In the genomic region with DNA sequence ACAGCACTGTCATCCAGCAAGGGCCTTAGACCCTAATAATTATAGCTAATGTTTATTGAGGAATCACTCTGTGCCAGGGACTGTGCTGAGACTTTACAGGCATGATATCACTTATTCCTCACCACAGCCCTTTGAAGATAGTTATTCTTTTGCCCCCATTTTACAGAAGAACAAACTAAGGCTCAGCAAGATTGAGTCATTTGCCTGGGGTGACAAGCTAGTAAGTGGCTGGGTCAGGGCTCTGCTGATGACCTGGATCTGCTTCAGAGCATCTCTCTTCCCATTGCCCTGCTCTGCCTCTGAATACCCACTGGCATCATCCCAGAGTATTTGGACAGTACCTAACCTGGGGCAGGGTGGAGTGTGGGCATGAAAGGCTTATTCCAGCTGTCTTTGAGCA, we compare ENCODE assay signal across 18 cellular contexts. TPM values are rescaled to one million over a fixed set of nuclear protein-coding genes. Genes with fewer than 3 reads are reported as not detected.
DNase-seq lines count a peak whose midpoint lies in the region; ATAC-seq and TF ChIP-seq lines count a peak whose summit lies in the region.
"Had no signal": no experiment of that assay in that cellular context is flagged by ENCODE, and none has a peak within 500 bp of the region (broad histone marks: within the 10 kb centered on the region; RNA-seq: fewer than 3 reads in every experiment).

No MANE protein-coding gene starts in this region.

- H3K27me3 Mint-ChIP-seq in CD4-positive, CD25-positive, alpha-beta regulatory T cell = no peaks in the 10 kb centered on the region
- no peaks in the 10 kb centered on the region for H3K27me3 Mint-ChIP-seq in CD8-positive, alpha-beta memory T cell
- no peaks in the 10 kb centered on the region for H3K27me3 Mint-ChIP-seq in activated CD8-positive, alpha-beta T cell treated with anti-CD3 and anti-CD28 coated beads, Interleukin-2, amount 10 ng/mL, durations not matched to agents 7 days and 5 days (ENCODE audit: low read depth)
- no peaks in the 10 kb centered on the region for H3K27me3 Mint-ChIP-seq in naive thymus-derived CD4-positive, alpha-beta T cell

- H3K4me3 ChIP-seq in CD4-positive, CD25-positive, alpha-beta regulatory T cell (ENCODE audit: low read depth, low read length) = no peak overlapping the region
- H3K4me3 ChIP-seq in CD8-positive, alpha-beta memory T cell (ENCODE audit: low read length) = no peak overlapping the region
- no peak overlapping the region for H3K4me3 ChIP-seq in naive thymus-derived CD4-positive, alpha-beta T cell (ENCODE audit: low read length)
- H3K4me3 ChIP-seq in heart right ventricle = no peak overlapping the region
- H3K4me3 ChIP-seq: sigmoid colon, stomach had no signal

- no peaks in the 10 kb centered on the region for H3K9me3 ChIP-seq in CD4-positive, CD25-positive, alpha-beta regulatory T cell (ENCODE audit: control insufficient read depth in 2 of 2, low read length in 2 of 2)
- H3K9me3 ChIP-seq in CD8-positive, alpha-beta memory T cell (ENCODE audit: low read length) = no peaks in the 10 kb centered on the region
- H3K9me3 ChIP-seq in naive thymus-derived CD4-positive, alpha-beta T cell (ENCODE audit: control insufficient read depth in 2 of 3, low read length in 3 of 3) = no peaks in the 10 kb centered on the region
- no peaks in the 10 kb centered on the region for H3K9me3 ChIP-seq in heart right ventricle
- H3K9me3 ChIP-seq: sigmoid colon, stomach had no signal

- no peak overlapping the region for H3K27ac ChIP-seq in CD4-positive, CD25-positive, alpha-beta regulatory T cell (ENCODE audit: insufficient read depth, low read length, poor library complexity, severe bottlenecking)
- no peak overlapping the region for H3K27ac ChIP-seq in CD8-positive, alpha-beta memory T cell (ENCODE audit: low read depth, low read length)
- H3K27ac ChIP-seq in naive thymus-derived CD4-positive, alpha-beta T cell (ENCODE audit: low read depth, low read length) = peak overlapping the region; percentile 25
- no peak overlapping the region for H3K27ac ChIP-seq in heart right ventricle
- H3K27ac ChIP-seq: parathyroid adenoma, sigmoid colon, stomach, VCaP had no signal

- peaks cover 38% of the 10 kb centered on the region for H3K36me3 Mint-ChIP-seq in CD4-positive, CD25-positive, alpha-beta regulatory T cell
- peaks cover 0 to 83% (median 11%) of the 10 kb centered on the region in 3 donors for H3K36me3 Mint-ChIP-seq in CD8-positive, alpha-beta memory T cell
- peaks cover 39% of the 10 kb centered on the region for H3K36me3 Mint-ChIP-seq in activated CD8-positive, alpha-beta T cell treated with anti-CD3 and anti-CD28 coated beads, Interleukin-2, amount 10 ng/mL, durations not matched to agents 7 days and 5 days (ENCODE audit: low read depth)
- H3K36me3 Mint-ChIP-seq in naive thymus-derived CD4-positive, alpha-beta T cell = peaks cover 0 to 29% (median 20%) of the 10 kb centered on the region in 5 donors

- peaks cover 63% of the 10 kb centered on the region for H3K4me1 ChIP-seq in CD4-positive, CD25-positive, alpha-beta regulatory T cell (ENCODE audit: control insufficient read depth, insufficient read depth, low read length, poor library complexity, severe bottlenecking)
- H3K4me1 ChIP-seq in CD8-positive, alpha-beta memory T cell (ENCODE audit: insufficient read depth, low read length) = peaks cover 49% of the 10 kb centered on the region
- peaks cover 36 to 42% of the 10 kb centered on the region in 2 donors for H3K4me1 ChIP-seq in naive thymus-derived CD4-positive, alpha-beta T cell (ENCODE audit: control insufficient read depth in 2 of 2, insufficient read depth in 2 of 2, low read length in 2 of 2)
- H3K4me1 ChIP-seq in heart right ventricle = peaks cover 14 to 58% (median 29%) of the 10 kb centered on the region in 9 donors

- no peaks in the 10 kb centered on the region for H3K27me3 ChIP-seq in CD4-positive, CD25-positive, alpha-beta regulatory T cell (ENCODE audit: control insufficient read depth, insufficient read depth, low read length)
- no peaks in the 10 kb centered on the region for H3K27me3 ChIP-seq in CD8-positive, alpha-beta memory T cell (ENCODE audit: insufficient read depth, low read length, poor library complexity, severe bottlenecking)
- H3K27me3 ChIP-seq in naive thymus-derived CD4-positive, alpha-beta T cell (ENCODE audit: control insufficient read depth in 2 of 2, insufficient read depth in 2 of 2, low read length in 2 of 2) = no peaks in the 10 kb centered on the region
- no peaks in the 10 kb centered on the region for H3K27me3 ChIP-seq in heart right ventricle
- H3K27me3 ChIP-seq: sigmoid colon, stomach had no signal

- no peak for TF ChIP-seq CTCF in heart right ventricle (IDR thresholded peaks at IDR 0.05)

- peak overlapping the region in 2 of 3 donors; percentile 63 to 79 for H3K27ac Mint-ChIP-seq in CD4-positive, CD25-positive, alpha-beta regulatory T cell
- H3K27ac Mint-ChIP-seq in CD8-positive, alpha-beta memory T cell = peak overlapping the region in 6 of 8 donors; percentile 62 to 90 (median 84)
- peak overlapping the region; percentile 79 for H3K27ac Mint-ChIP-seq in activated CD8-positive, alpha-beta T cell treated with anti-CD3 and anti-CD28 coated beads, Interleukin-2, amount 10 ng/mL, durations not matched to agents 7 days and 5 days
- H3K27ac Mint-ChIP-seq in naive thymus-derived CD4-positive, alpha-beta T cell = peak overlapping the region in 4 of 9 donors; percentile 46 to 77 (median 54)

- H3K9me3 Mint-ChIP-seq in CD4-positive, CD25-positive, alpha-beta regulatory T cell = no peaks in the 10 kb centered on the region
- H3K9me3 Mint-ChIP-seq in CD8-positive, alpha-beta memory T cell = no peaks in the 10 kb centered on the region
- H3K9me3 Mint-ChIP-seq in activated CD8-positive, alpha-beta T cell treated with anti-CD3 and anti-CD28 coated beads, Interleukin-2, amount 10 ng/mL, durations not matched to agents 7 days and 5 days (ENCODE audit: insufficient read depth) = no peaks in the 10 kb centered on the region
- H3K9me3 Mint-ChIP-seq in naive thymus-derived CD4-positive, alpha-beta T cell = no peaks in the 10 kb centered on the region

- DNase-seq in CD4-positive, CD25-positive, alpha-beta regulatory T cell = no peak
- DNase-seq in CD8-positive, alpha-beta memory T cell = peak in 1 of 5 donors; percentile 9
- no peak for DNase-seq in activated CD8-positive, alpha-beta T cell treated with anti-CD3 and anti-CD28 coated beads, Interleukin-2, amount 10 ng/mL, durations not matched to agents 7 days and 5 days
- no peak for DNase-seq in naive thymus-derived CD4-positive, alpha-beta T cell
- DNase-seq in NCI-H146 (lab: John Stamatoyannopoulos, UW) (no peak), heart right ventricle (no peak), hippocampal formation (lab: John Stamatoyannopoulos, UW) (no peak)
- DNase-seq: activated gamma-delta T cell treated with Interleukin-2 at 50 U/mL for 16 hours, GOT3, NCI-H1105 treated with DMSO at 0.1 percent for 48 hours, NCI-H2107, NCI-H510A treated with DMSO at 0.1 percent for 48 hours, sigmoid colon, stomach, SW 1271, trophoblast cell had no signal

- H3K4me3 Mint-ChIP-seq in CD4-positive, CD25-positive, alpha-beta regulatory T cell = peak overlapping the region in 1 of 4 donors; percentile 83
- peak overlapping the region in 3 of 7 donors; percentile 40 to 83 (median 44) for H3K4me3 Mint-ChIP-seq in CD8-positive, alpha-beta memory T cell
- no peak overlapping the region for H3K4me3 Mint-ChIP-seq in activated CD8-positive, alpha-beta T cell treated with anti-CD3 and anti-CD28 coated beads, Interleukin-2, amount 10 ng/mL, durations not matched to agents 7 days and 5 days
- H3K4me3 Mint-ChIP-seq in naive thymus-derived CD4-positive, alpha-beta T cell = peak overlapping the region in 1 of 10 donors; percentile 67

- CTCF ChIA-PET in CD8-positive, alpha-beta memory T cell (lab: Charles Lee) = interaction anchor here (1.2 kb wide), 1 partner anchor 10 kb away, joined by 6 read pairs; no protein-coding TSS in a partner anchor
- CTCF ChIA-PET in activated CD8-positive, alpha-beta T cell treated with anti-CD3 and anti-CD28 coated beads, Interleukin-2, amount 10 ng/mL, durations not matched to agents 7 days and 5 days (lab: Charles Lee) = interaction anchor here (1.0 to 2.1 kb wide), 5 partner anchors 8 to 171 kb away, joined by 4 to 7 read pairs (median 5); partner anchors contain the start of gene CDKN2AIPNL
- CTCF ChIA-PET in naive thymus-derived CD4-positive, alpha-beta T cell (lab: Charles Lee) = no interaction called here

- POLR2A ChIA-PET in CD8-positive, alpha-beta memory T cell (lab: Charles Lee) = interaction anchor here (1.0 to 1.5 kb wide), 2 partner anchors 14 kb away, joined by 3 read pairs; no protein-coding TSS in a partner anchor
- POLR2A ChIA-PET in activated CD8-positive, alpha-beta T cell treated with anti-CD3 and anti-CD28 coated beads, Interleukin-2, amount 10 ng/mL, durations not matched to agents 7 days and 5 days (lab: Charles Lee) = interaction anchor here (1.3 to 1.7 kb wide), 3 partner anchors 9 to 360 kb away, joined by 3 to 5 read pairs (median 4); partner anchors contain the start of genes JADE2 and SKP1
- POLR2A ChIA-PET in naive thymus-derived CD4-positive, alpha-beta T cell (lab: Charles Lee) = interaction anchor here (1.0 kb wide), 1 partner anchor 13 kb away, joined by 3 read pairs; no protein-coding TSS in a partner anchor

- ATAC-seq in CD4-positive, CD25-positive, alpha-beta regulatory T cell (ENCODE audit: low read depth in 2 of 2) = no peak
- ATAC-seq in activated CD8-positive, alpha-beta T cell treated with anti-CD3 and anti-CD28 coated beads, Interleukin-2, amount 10 ng/mL, durations not matched to agents 7 days and 5 days = peak; percentile 11
- no peak for ATAC-seq in naive thymus-derived CD4-positive, alpha-beta T cell
- ATAC-seq in heart right ventricle = no peak

- intact Hi-C loops in naive thymus-derived CD4-positive, alpha-beta T cell (cut with micrococcal nuclease) = no loop called here
- intact Hi-C loops in heart right ventricle (cut with DNase I) = loop anchor here in 1 of 10 donors (5.0 kb wide), 1 partner anchor 35 kb away; no protein-coding TSS in a partner anchor

- peaks cover 72% of the 10 kb centered on the region for H3K36me3 ChIP-seq in CD4-positive, CD25-positive, alpha-beta regulatory T cell (ENCODE audit: control insufficient read depth, insufficient read depth, low read length)
- H3K36me3 ChIP-seq in CD8-positive, alpha-beta memory T cell (ENCODE audit: insufficient read depth, low read length) = peaks cover 44% of the 10 kb centered on the region
- H3K36me3 ChIP-seq in naive thymus-derived CD4-positive, alpha-beta T cell (ENCODE audit: control insufficient read depth in 2 of 3, insufficient read depth in 3 of 3, low read length in 3 of 3) = peaks cover 6 to 74% (median 20%) of the 10 kb centered on the region in 3 experiments
- H3K36me3 ChIP-seq in heart right ventricle = peaks cover 0 to 68% (median 42%) of the 10 kb centered on the region in 9 donors

- H3K4me1 Mint-ChIP-seq in CD4-positive, CD25-positive, alpha-beta regulatory T cell = peaks cover 16 to 84% (median 41%) of the 10 kb centered on the region in 4 donors
- peaks cover 58 to 79% (median 59%) of the 10 kb centered on the region in 3 donors for H3K4me1 Mint-ChIP-seq in CD8-positive, alpha-beta memory T cell
- H3K4me1 Mint-ChIP-seq in activated CD8-positive, alpha-beta T cell treated with anti-CD3 and anti-CD28 coated beads, Interleukin-2, amount 10 ng/mL, durations not matched to agents 7 days and 5 days (ENCODE audit: low read depth) = peaks cover 45% of the 10 kb centered on the region
- peaks cover 42 to 78% (median 71%) of the 10 kb centered on the region in 7 donors for H3K4me1 Mint-ChIP-seq in naive thymus-derived CD4-positive, alpha-beta T cell

RNA-seq across cellular contexts. Expression of gene JADE2, which starts 11.8 kb away (rescaled TPM):
- total RNA-seq in CD4-positive, CD25-positive, alpha-beta regulatory T cell = 162 TPM
- 10 to 100 TPM; 19.2 to 31.7 (median 22.7) TPM for polyA plus RNA-seq in CD4-positive, CD25-positive, alpha-beta regulatory T cell
- total RNA-seq in CD8-positive, alpha-beta memory T cell = 100 to 1,000 TPM; 105 to 107 TPM
- polyA plus RNA-seq in CD8-positive, alpha-beta memory T cell = 47.1 TPM
- total RNA-seq in activated CD8-positive, alpha-beta T cell treated with anti-CD3 and anti-CD28 coated beads, Interleukin-2, amount 10 ng/mL, durations not matched to agents 7 days and 5 days = 10 to 100 TPM; 79.9 to 86.0 TPM
- total RNA-seq in naive thymus-derived CD4-positive, alpha-beta T cell = 100 to 1,000 TPM in 4 of 5 experiments, 10 to 100 TPM in 1; 99.0 to 271 (median 153) TPM
- polyA plus RNA-seq in naive thymus-derived CD4-positive, alpha-beta T cell = 10 to 100 TPM; 29.8 to 55.7 TPM
- 10 to 100 TPM; 17.9 to 38.5 (median 25.2) TPM for total RNA-seq in heart right ventricle
- polyA plus RNA-seq in heart right ventricle = 1 to 10 TPM; 5.4 to 7.9 TPM
